Comparison of ENCODE assay signal across 26 cellular contexts in genomic region chr2:231589656-231590055, GRCh38. TPM values are rescaled to one million over a fixed set of nuclear protein-coding genes. Genes with fewer than 3 reads are reported as not detected.
DNase-seq lines count a peak whose midpoint lies in the region; ATAC-seq, FAIRE-seq and TF ChIP-seq lines count a peak whose summit lies in the region.
"Had no signal": no experiment of that assay in that cellular context is flagged by ENCODE, and none has a peak within 500 bp of the region (broad histone marks: within the 10 kb centered on the region; RNA-seq: fewer than 3 reads in every experiment).

No MANE protein-coding gene starts in this region.

- no peak overlapping the region for H2AK9ac ChIP-seq in IMR-90 (replicated peaks; ENCODE audit: low read depth, low read length, poor library complexity)

- H2BK5ac ChIP-seq in IMR-90 (ENCODE audit: low read depth, low read length, poor library complexity, severe bottlenecking), result no peak overlapping the region
- no peak overlapping the region for H2BK5ac ChIP-seq in H1 (ENCODE audit: low read depth, low read length)

- no peaks in the 10 kb centered on the region for H3K9me3 Mint-ChIP-seq in endodermal cell
- H3K9me3 Mint-ChIP-seq: CD8-positive, alpha-beta memory T cell; HFFc6; IgD-negative memory B cell had no signal

- H4K5ac ChIP-seq in IMR-90 (ENCODE audit: low read depth, low read length) (no peak overlapping the region), H1 (ENCODE audit: insufficient read length, low read depth, low read length) (no peak overlapping the region)

- H3K4me1 Mint-ChIP-seq in endodermal cell, result peaks cover 6% of the 10 kb centered on the region
- H3K4me1 Mint-ChIP-seq: CD4-positive, CD25-positive, alpha-beta regulatory T cell; CD8-positive, alpha-beta memory T cell had no signal

- peak; percentile 20 for DNase-seq in DMS79 (lab: John Stamatoyannopoulos, UW)
- no peak for DNase-seq in IMR-90
- DNase-seq in H1 (ENCODE audit: low read depth in 1 of 2, low spot score in 2 of 2), result no peak
- DNase-seq in endodermal cell, result no peak
- no peak for DNase-seq in Kasumi-1 (lab: John Stamatoyannopoulos, UW)
- no peak for DNase-seq in NCI-H1930 (lab: John Stamatoyannopoulos, UW)
- DNase-seq: ACHN; BE2C; C1 segment of cervical spinal cord; CD4-positive, CD25-positive, alpha-beta regulatory T cell; CD8-positive, alpha-beta memory T cell; COR-L47; DMS 273 treated with DMSO at 0.1 percent for 48 hours; DMS53; GDM1; GM23248; HFFc6; KG1 had no signal

- H3K4me3 Mint-ChIP-seq in endodermal cell, result no peak overlapping the region
- H3K4me3 Mint-ChIP-seq: CD4-positive, CD25-positive, alpha-beta regulatory T cell; CD8-positive, alpha-beta memory T cell; HFFc6; IgD-negative memory B cell had no signal

- in situ Hi-C loops in IMR-90 (cut with MboI; ENCODE audit: low sequenced_read_pairs), result no loop called here

- H4K8ac ChIP-seq in IMR-90 (ENCODE audit: low read depth in 2 of 2, low read length in 2 of 2) (no peak overlapping the region), H1 (ENCODE audit: extremely low read depth, insufficient read depth, low read length) (no peak overlapping the region)

- peaks cover 2% of the 10 kb centered on the region; the same call in 1 of the 2 replicates for H3K9me3 ChIP-seq in IMR-90 (ENCODE audit: control insufficient read depth, insufficient read depth, low read length)
- no peaks in the 10 kb centered on the region for H3K9me3 ChIP-seq in H1 (ENCODE audit: insufficient read depth in 2 of 2, low read depth in 1 of 2, low read length in 1 of 2)
- no peaks in the 10 kb centered on the region for H3K9me3 ChIP-seq in endodermal cell (ENCODE audit: control insufficient read depth, low read length)
- H3K9me3 ChIP-seq: BE2C had no signal

- H4K20me1 ChIP-seq in IMR-90 (ENCODE audit: insufficient read depth, low read length) (no peaks in the 10 kb centered on the region), H1 (replicated peaks in 1 of 2; ENCODE audit: control insufficient read depth in 1 of 2, insufficient read depth in 2 of 2, low read length in 2 of 2) (no peaks in the 10 kb centered on the region)

- POLR2A ChIA-PET in IMR-90 (lab: Charles Lee; ENCODE audit: unreplicated experiment), result interaction anchor here (1.0 kb wide), 1 partner anchor 15 kb away, joined by 3 read pairs; no protein-coding TSS in a partner anchor
- POLR2A ChIA-PET in H1 (lab: Charles Lee; ENCODE audit: partially characterized antibody), result interaction anchor here (0.8 to 2.0 kb wide), 8 partner anchors 11 to 83 kb away, joined by 3 to 7 read pairs (median 3); no protein-coding TSS in a partner anchor

- H2BK12ac ChIP-seq in H1 (ENCODE audit: low read depth, low read length), result no peak overlapping the region

- H3K27ac ChIP-seq in IMR-90 (ENCODE audit: insufficient read depth, low read length) (no peak overlapping the region), H1 (ENCODE audit: low read depth, low read length) (no peak overlapping the region), endodermal cell (ENCODE audit: low read depth, low read length) (no peak overlapping the region)
- H3K27ac ChIP-seq: GM23248, HL-60 had no signal

- H3K18ac ChIP-seq in IMR-90 (ENCODE audit: low read depth, low read length) (no peak overlapping the region), H1 (ENCODE audit: extremely low read depth, low read length) (no peak overlapping the region)

- no peak overlapping the region for H2AFZ ChIP-seq in IMR-90 (replicated peaks; ENCODE audit: low read length, poor library complexity)
- no peak overlapping the region for H2AFZ ChIP-seq in H1 (ENCODE audit: low read length)
- H2AFZ ChIP-seq: GM23248 had no signal

- H3K27ac Mint-ChIP-seq in endodermal cell, result no peak overlapping the region
- H3K27ac Mint-ChIP-seq: CD4-positive, CD25-positive, alpha-beta regulatory T cell; CD8-positive, alpha-beta memory T cell; HFFc6; IgD-negative memory B cell had no signal

- H3K79me1 ChIP-seq in IMR-90 (ENCODE audit: low read depth in 1 of 2, low read length in 2 of 2), result no peaks in the 10 kb centered on the region
- H3K79me1 ChIP-seq in H1 (ENCODE audit: low read depth, low read length), result no peaks in the 10 kb centered on the region

- H3K36me3 Mint-ChIP-seq in endodermal cell (ENCODE audit: low read depth), result no peaks in the 10 kb centered on the region
- H3K36me3 Mint-ChIP-seq: CD4-positive, CD25-positive, alpha-beta regulatory T cell; CD8-positive, alpha-beta memory T cell; IgD-negative memory B cell had no signal

- TF ChIP-seq EP300 in H1 (IDR thresholded peaks at IDR 0.05; ENCODE audit: borderline replicate concordance in 1 of 2, low read depth in 2 of 2, low read length in 2 of 2), result no peak

- H3K79me2 ChIP-seq in H1 (ENCODE audit: control insufficient read depth in 1 of 2, insufficient read depth in 2 of 2, low read length in 2 of 2), result no peaks in the 10 kb centered on the region

- BruUV-seq in IMR-90 (replicated peaks; lab: Mats Ljungman, UMichigan), result no TSS peak

- ATAC-seq in IMR-90 (ENCODE audit: low read depth), result no peak
- ATAC-seq: HCT116 had no signal

- H3K14ac ChIP-seq in IMR-90 (replicated peaks; ENCODE audit: low read depth, low read length) (no peak overlapping the region), H1 (ENCODE audit: insufficient read length) (no peak overlapping the region)

- H2BK120ac ChIP-seq in IMR-90 (ENCODE audit: low read depth, low read length) (no peak overlapping the region), H1 (replicated peaks; ENCODE audit: low read depth, low read length) (no peak overlapping the region)

- H3K23me2 ChIP-seq in H1 (ENCODE audit: low read depth, low read length), result no peaks in the 10 kb centered on the region

- H3K4ac ChIP-seq in IMR-90 (ENCODE audit: low read depth, low read length) (no peak overlapping the region), H1 (replicated peaks; ENCODE audit: insufficient read length, low read depth, low read length) (no peak overlapping the region)

- no peak for FAIRE-seq in H1 (lab: Jason Lieb, UNC)
- FAIRE-seq: GM19239 had no signal

- H3K4me2 ChIP-seq in IMR-90 (ENCODE audit: low read depth, low read length) (no peak overlapping the region), H1 (ENCODE audit: insufficient read depth in 1 of 2, low read depth in 2 of 2, low read length in 2 of 2) (no peak overlapping the region)

- H3K56ac ChIP-seq in IMR-90 (ENCODE audit: extremely low read depth, insufficient read depth, low read length) (no peak overlapping the region), H1 (replicated peaks; ENCODE audit: insufficient read length, low read depth, low read length) (no peak overlapping the region)

- TF ChIP-seq RAD21 in IMR-90 (IDR thresholded peaks at IDR 0.05; ENCODE audit: low read length), result no peak
- no peak for TF ChIP-seq RAD21 in H1 (IDR thresholded peaks at IDR 0.05 in 1 of 2, conservative IDR thresholded peaks at IDR 0.05 in 1 of 2; ENCODE audit: low read depth in 2 of 2, low read length in 2 of 2)

- H3K27me3 Mint-ChIP-seq in endodermal cell (ENCODE audit: insufficient read depth), result no peaks in the 10 kb centered on the region

- no peak overlapping the region for H2AK5ac ChIP-seq in IMR-90 (ENCODE audit: low read depth, low read length)
- H2AK5ac ChIP-seq in H1 (ENCODE audit: low read depth, low read length), result no peak overlapping the region

- no peak for TF ChIP-seq POLR2A in IMR-90 (IDR thresholded peaks at IDR 0.05; ENCODE audit: low read depth, low read length)
- TF ChIP-seq POLR2A in H1 (IDR thresholded peaks at IDR 0.05; ENCODE audit: control extremely low read depth in 1 of 2, low read depth in 2 of 2, low read length in 2 of 2), result no peak

- H2BK15ac ChIP-seq in IMR-90 (ENCODE audit: low read depth, low read length) (no peak overlapping the region), H1 (ENCODE audit: low read length) (no peak overlapping the region)

- H3K4me3 ChIP-seq in IMR-90 (ENCODE audit: insufficient read depth, low read depth, low read length), result no peak overlapping the region
- no peak overlapping the region for H3K4me3 ChIP-seq in H1 (ENCODE audit: extremely low read depth in 1 of 4, insufficient read depth in 2 of 4, low read depth in 3 of 4, low read length in 4 of 4)
- no peak overlapping the region for H3K4me3 ChIP-seq in endodermal cell (ENCODE audit: low read length)
- H3K4me3 ChIP-seq: GM23248 had no signal

- CTCF ChIA-PET in IMR-90 (lab: Yijun Ruan, JAX) (interaction anchor here (0.7 to 1.6 kb wide), 2 partner anchors 11 to 76 kb away, joined by 3 to 5 read pairs; no protein-coding TSS in a partner anchor), H1 (lab: Charles Lee; ENCODE audit: partially characterized antibody) (interaction anchor here (0.6 to 19.8 kb wide), 13 partner anchors 11 to 979 kb away, joined by 3 to 368 read pairs (median 3); no protein-coding TSS in a partner anchor)

- dilution Hi-C loops in IMR-90 (cut with HindIII; ENCODE audit: low sequenced_read_pairs, unreplicated experiment), result no loop called here

- WGBS in IMR-90 (ENCODE audit: extremely low coverage in 2 of 2, insufficient read length in 1 of 2), 2 experiments, result 84% methylated on average over 4 of the region's 7 CpGs; no CpG with 5 or more reads in 1 of the 2 experiments
- 91% methylated on average over 7 of the region's 7 CpGs; no CpG with 5 or more reads in 1 of the 2 experiments for WGBS in H1 (ENCODE audit: extremely low coverage in 1 of 2, insufficient coverage in 1 of 2, insufficient read length in 1 of 2, insufficient replicate concordance in 2 of 2, low coverage in 1 of 2, low lambda C conversion rate in 2 of 2, missing lambda C conversion rate in 1 of 2), 2 experiments
- WGBS in endodermal cell (ENCODE audit: insufficient coverage in 1 of 2, insufficient read length in 1 of 2), 2 experiments, result 88 to 93% methylated on average over 6 to 7 of the region's 7 CpGs

- H4K91ac ChIP-seq in IMR-90 (ENCODE audit: insufficient read depth, low read depth, low read length) (no peak overlapping the region), H1 (replicated peaks; ENCODE audit: insufficient read length, low read length) (no peak overlapping the region)

- H3K36me3 ChIP-seq in IMR-90 (ENCODE audit: control insufficient read depth, insufficient read depth, low read length) (no peaks in the 10 kb centered on the region), H1 (ENCODE audit: control insufficient read depth in 2 of 4, insufficient read depth in 4 of 4, low read length in 3 of 4) (no peaks in the 10 kb centered on the region), endodermal cell (ENCODE audit: control insufficient read depth, insufficient read depth, low read length) (no peaks in the 10 kb centered on the region)
- H3K36me3 ChIP-seq: BE2C had no signal

- no peak overlapping the region for H3K9ac ChIP-seq in IMR-90 (ENCODE audit: low read depth, low read length)
- H3K9ac ChIP-seq in H1 (replicated peaks in 1 of 4; ENCODE audit: extremely low read depth in 1 of 4, low read depth in 3 of 4, low read length in 3 of 4), result no peak overlapping the region
- H3K9ac ChIP-seq in endodermal cell (ENCODE audit: extremely low read depth, low read length, poor library complexity, severe bottlenecking), result no peak overlapping the region
- H3K9ac ChIP-seq: GM23248 had no signal

- no peak overlapping the region for H2BK20ac ChIP-seq in IMR-90 (ENCODE audit: low read depth, low read length)
- H2BK20ac ChIP-seq in H1 (ENCODE audit: low read length), result no peak overlapping the region

- peaks cover 22% of the 10 kb centered on the region for H3K27me3 ChIP-seq in IMR-90 (ENCODE audit: control insufficient read depth, insufficient read depth, low read length)
- H3K27me3 ChIP-seq in H1 (replicated peaks in 1 of 4; ENCODE audit: control insufficient read depth in 3 of 4, extremely low read depth in 1 of 4, insufficient read depth in 3 of 4, low read length in 3 of 4), result no peaks in the 10 kb centered on the region
- no peaks in the 10 kb centered on the region for H3K27me3 ChIP-seq in endodermal cell (ENCODE audit: control insufficient read depth, insufficient read depth, low read length, poor library complexity, severe bottlenecking)
- H3K27me3 ChIP-seq: BE2C had no signal

- H3K9me1 ChIP-seq in IMR-90 (ENCODE audit: insufficient read depth, low read length), result no peaks in the 10 kb centered on the region

- TF ChIP-seq CTCF in IMR-90 (conservative IDR thresholded peaks at IDR 0.05; ENCODE audit: low read depth, low read length) (no peak), H1 (IDR thresholded peaks at IDR 0.05; ENCODE audit: control extremely low read depth in 1 of 3, insufficient read depth in 1 of 3, low read depth in 1 of 3, low read length in 3 of 3) (no peak), endodermal cell (conservative IDR thresholded peaks at IDR 0.05) (no peak)

- H3K23ac ChIP-seq in IMR-90 (ENCODE audit: low read depth, low read length) (no peak overlapping the region), H1 (ENCODE audit: insufficient read length) (no peak overlapping the region)

- intact Hi-C loops in IMR-90 (cut with micrococcal nuclease), result no loop called here

- H3K4me1 ChIP-seq in IMR-90 (ENCODE audit: control insufficient read depth, insufficient read depth, low read length), result no peaks in the 10 kb centered on the region
- H3K4me1 ChIP-seq in H1 (replicated peaks in 1 of 4; ENCODE audit: control insufficient read depth in 3 of 4, insufficient read depth in 4 of 4, low read length in 3 of 4), result peaks cover 0 to 9% (median 2%) of the 10 kb centered on the region in 4 experiments; a peak in 2 of 7 replicates
- peaks cover 1% of the 10 kb centered on the region for H3K4me1 ChIP-seq in endodermal cell (ENCODE audit: control insufficient read depth, insufficient read depth, low read length)

RNA-seq across cellular contexts. Expression of gene TEX44, which starts 3.0 kb away (rescaled TPM):
- total RNA-seq in IMR-90 (2012; rRNA removed) (not detected in 2 replicates), endodermal cell (not detected)
- polyA plus RNA-seq in IMR-90 (2012; rRNA removed) (not detected in 2 replicates), H1 (2011; rRNA removed) (0.06 TPM in 1 of 2 replicates, not detected in the other)
- not detected in 2 replicates for polyA plus RNA-seq in IMR-90 (2012; cell fraction: cytosol; rRNA removed)
- not detected in 2 replicates for polyA plus RNA-seq in IMR-90 (2012; cell fraction: nucleus; rRNA removed; ENCODE audit: low replicate concordance)
- total RNA-seq in H1 (2021; fragmentation: NEBNext Ultra II Directional; extraction: Animal tissue kit (Norgen Biotek cat#: 25700)), result not detected in 2 replicates
- not detected for polyA plus RNA-seq in H1 (2011; cell fraction: cytosol; rRNA removed)
- polyA plus RNA-seq in H1 (2011; cell fraction: nucleus; rRNA removed), result not detected
- not detected in 4 replicates for polyA plus RNA-seq in H1 (2012, experiment 1 of 2)
- not detected for polyA plus RNA-seq in H1 (2012, experiment 2 of 2)
- not detected for polyA plus RNA-seq in H1 (2013, experiment 1 of 2)
- not detected for polyA plus RNA-seq in H1 (2013, experiment 2 of 2)
- not detected in 2 replicates for polyA minus RNA-seq in H1 (2011; rRNA and poly(A)+ RNA removed)
- not detected for polyA minus RNA-seq in H1 (2011; cell fraction: cytosol; rRNA and poly(A)+ RNA removed)
- not detected for polyA minus RNA-seq in H1 (2011; cell fraction: nucleus; rRNA and poly(A)+ RNA removed)
- not detected for polyA plus RNA-seq in endodermal cell (2013, experiment 1 of 2)
- not detected for polyA plus RNA-seq in endodermal cell (2013, experiment 2 of 2)
- total RNA-seq: A172; CD4-positive, CD25-positive, alpha-beta regulatory T cell; CD8-positive, alpha-beta memory T cell; Daoy; GM23248; H7; HFFc6; HT1080 had no signal
- polyA plus RNA-seq: CD4-positive, CD25-positive, alpha-beta regulatory T cell; CD8-positive, alpha-beta memory T cell; GM23248; IgD-negative memory B cell had no signal

RNA-seq across cellular contexts. Expression of gene NMUR1, which starts 59.4 kb away (rescaled TPM):
- total RNA-seq in IMR-90 (2012; rRNA removed) (not detected in 2 replicates), endodermal cell (under 1 TPM; 0.07 to 0.29 TPM)
- polyA plus RNA-seq in IMR-90 (2012; rRNA removed) (not detected in 2 replicates), H1 (2011; rRNA removed) (1.5 and 2.0 TPM in 2 replicates)
- not detected in 2 replicates for polyA plus RNA-seq in IMR-90 (2012; cell fraction: cytosol; rRNA removed)
- not detected in 2 replicates for polyA plus RNA-seq in IMR-90 (2012; cell fraction: nucleus; rRNA removed; ENCODE audit: low replicate concordance)
- total RNA-seq in H1 (2021; fragmentation: NEBNext Ultra II Directional; extraction: Animal tissue kit (Norgen Biotek cat#: 25700)), result 0.46 and 0.56 TPM in 2 replicates
- 1.0 TPM for polyA plus RNA-seq in H1 (2011; cell fraction: cytosol; rRNA removed)
- 1.5 TPM for polyA plus RNA-seq in H1 (2011; cell fraction: nucleus; rRNA removed)
- polyA plus RNA-seq in H1 (2012, experiment 1 of 2), result 0.40 to 0.78 TPM (median 0.60 TPM) in 4 replicates
- polyA plus RNA-seq in H1 (2012, experiment 2 of 2), result 0.38 TPM
- 0.77 TPM for polyA plus RNA-seq in H1 (2013, experiment 1 of 2)
- 0.83 TPM for polyA plus RNA-seq in H1 (2013, experiment 2 of 2)
- 0.78 and 1.2 TPM in 2 replicates for polyA minus RNA-seq in H1 (2011; rRNA and poly(A)+ RNA removed)
- polyA minus RNA-seq in H1 (2011; cell fraction: cytosol; rRNA and poly(A)+ RNA removed), result 0.44 TPM
- polyA minus RNA-seq in H1 (2011; cell fraction: nucleus; rRNA and poly(A)+ RNA removed), result 0.90 TPM
- 0.50 TPM for polyA plus RNA-seq in endodermal cell (2013, experiment 1 of 2)
- polyA plus RNA-seq in endodermal cell (2013, experiment 2 of 2), result 0.25 TPM
- total RNA-seq: A172, Daoy, GM23248, HFFc6, HT1080 had no signal
- polyA plus RNA-seq: GM23248 had no signal
